1 cellular context compared by ENCODE assay signal in the genomic region with DNA sequence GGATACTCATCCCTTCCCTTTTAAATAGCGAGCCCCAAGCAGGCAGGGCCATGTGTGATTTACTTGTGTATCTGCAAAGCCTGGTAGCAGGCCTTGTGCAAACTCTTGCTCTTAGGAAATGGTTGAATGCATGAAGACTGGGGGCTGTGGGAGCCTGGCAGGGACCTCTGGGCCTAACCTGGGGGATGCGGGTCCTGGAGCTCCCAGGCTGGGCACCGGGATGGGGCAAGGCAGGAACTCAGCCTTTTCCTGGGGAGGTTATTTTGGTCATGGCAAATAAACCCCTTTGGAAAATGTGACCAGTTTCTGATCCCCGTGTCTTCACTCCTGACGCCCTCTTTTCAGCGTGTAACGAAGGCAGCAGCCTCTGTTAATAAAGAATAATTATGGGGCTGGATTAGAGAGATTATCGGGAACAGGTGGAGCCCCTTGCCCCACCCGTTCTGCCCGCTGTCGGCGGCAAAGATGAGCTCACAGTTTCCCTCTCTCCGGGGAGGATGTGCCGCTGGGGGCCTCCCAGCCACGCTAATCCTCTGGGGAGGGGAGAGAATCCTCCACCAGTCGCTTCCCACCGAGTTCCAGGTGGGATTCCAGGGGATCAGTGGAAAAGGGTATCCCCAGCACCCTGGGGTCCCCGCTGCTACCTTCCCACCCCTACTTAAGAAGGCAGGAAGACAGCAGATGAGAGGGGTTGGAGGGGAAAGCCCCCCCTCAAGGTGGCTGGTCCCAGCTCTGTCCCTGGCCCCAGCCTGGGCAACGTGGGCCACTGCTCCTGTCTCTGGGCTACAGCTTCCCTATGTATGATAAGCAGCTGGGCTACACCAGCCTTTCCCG.
TF ChIP-seq lines count a peak whose summit lies in the region.

No MANE protein-coding gene starts in this region.

TF ChIP-seq in HEK293, 187 proteins besides CTCF, POLR2A, EP300 and RAD21:
- TF ChIP-seq, protein P1, sequence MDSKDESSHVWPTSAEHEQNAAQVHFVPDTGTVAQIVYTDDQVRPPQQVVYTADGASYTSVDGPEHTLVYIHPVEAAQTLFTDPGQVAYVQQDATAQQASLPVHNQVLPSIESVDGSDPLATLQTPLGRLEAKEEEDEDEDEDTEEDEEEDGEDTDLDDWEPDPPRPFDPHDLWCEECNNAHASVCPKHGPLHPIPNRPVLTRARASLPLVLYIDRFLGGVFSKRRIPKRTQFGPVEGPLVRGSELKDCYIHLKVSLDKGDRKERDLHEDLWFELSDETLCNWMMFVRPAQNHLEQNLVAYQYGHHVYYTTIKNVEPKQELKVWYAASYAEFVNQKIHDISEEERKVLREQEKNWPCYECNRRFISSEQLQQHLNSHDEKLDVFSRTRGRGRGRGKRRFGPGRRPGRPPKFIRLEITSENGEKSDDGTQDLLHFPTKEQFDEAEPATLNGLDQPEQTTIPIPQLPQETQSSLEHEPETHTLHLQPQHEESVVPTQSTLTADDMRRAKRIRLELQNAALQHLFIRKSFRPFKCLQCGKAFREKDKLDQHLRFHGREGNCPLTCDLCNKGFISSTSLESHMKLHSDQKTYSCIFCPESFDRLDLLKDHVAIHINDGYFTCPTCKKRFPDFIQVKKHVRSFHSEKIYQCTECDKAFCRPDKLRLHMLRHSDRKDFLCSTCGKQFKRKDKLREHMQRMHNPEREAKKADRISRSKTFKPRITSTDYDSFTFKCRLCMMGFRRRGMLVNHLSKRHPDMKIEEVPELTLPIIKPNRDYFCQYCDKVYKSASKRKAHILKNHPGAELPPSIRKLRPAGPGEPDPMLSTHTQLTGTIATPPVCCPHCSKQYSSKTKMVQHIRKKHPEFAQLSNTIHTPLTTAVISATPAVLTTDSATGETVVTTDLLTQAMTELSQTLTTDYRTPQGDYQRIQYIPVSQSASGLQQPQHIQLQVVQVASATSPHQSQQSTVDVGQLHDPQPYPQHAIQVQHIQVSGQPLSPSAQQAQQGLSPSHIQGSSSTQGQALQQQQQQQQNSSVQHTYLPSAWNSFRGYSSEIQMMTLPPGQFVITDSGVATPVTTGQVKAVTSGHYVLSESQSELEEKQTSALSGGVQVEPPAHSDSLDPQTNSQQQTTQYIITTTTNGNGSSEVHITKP (tag by site-specific recombination; IDR thresholded peaks at IDR 0.05): peak; percentile 35; the same call in 1 of the 2 replicates
- TF ChIP-seq ZNF501 (tag by site-specific recombination; IDR thresholded peaks at IDR 0.05): no peak
